15 cellular contexts compared by ENCODE assay signal in genomic region chr2:59449264-59449663, GRCh38.
DNase-seq lines count a peak whose midpoint lies in the region; ATAC-seq, FAIRE-seq and TF ChIP-seq lines count a peak whose summit lies in the region.
"Had no signal": no experiment of that assay in that cellular context is flagged by ENCODE, and none has a peak within 500 bp of the region (broad histone marks: within the 10 kb centered on the region; RNA-seq: fewer than 3 reads in every experiment).

No MANE protein-coding gene starts in this region.

- H3K27ac ChIP-seq in DOHH2 (ENCODE audit: low read depth, low read length) (no peak overlapping the region), HepG2 (ENCODE audit: extremely low read length, insufficient read depth, low read length) (no peak overlapping the region), trophoblast cell (ENCODE audit: low read depth, low read length) (no peak overlapping the region)

- no peaks in the 10 kb centered on the region for H3K79me2 ChIP-seq in DOHH2 (ENCODE audit: control insufficient read depth, low read length)
- H3K79me2 ChIP-seq in HepG2 (ENCODE audit: insufficient read depth, low read length): no peaks in the 10 kb centered on the region
- no peaks in the 10 kb centered on the region for H3K79me2 ChIP-seq in trophoblast cell (ENCODE audit: control insufficient read depth, insufficient read depth, low read length, poor library complexity)

- H3K27me3 Mint-ChIP-seq in activated B cell treated with CpG ODN at 0.5 μM for 24 hours: no peaks in the 10 kb centered on the region

- TF ChIP-seq CTCF in DOHH2 (IDR thresholded peaks at IDR 0.05; ENCODE audit: low read depth, low read length, poor library complexity, severe bottlenecking) (peak; percentile 9), activated B cell treated with CpG ODN at 0.5 μM for 24 hours (IDR thresholded peaks at IDR 0.05) (no peak), HepG2 (CRISPR knock-in tag; IDR thresholded peaks at IDR 0.05) (peak; percentile 14; the same call in 1 of the 2 replicates)

- no peak overlapping the region for H2BK120ac ChIP-seq in trophoblast cell (ENCODE audit: insufficient read depth, low read length, poor library complexity)

- no peaks in the 10 kb centered on the region for H3K36me3 ChIP-seq in DOHH2 (ENCODE audit: control insufficient read depth, low read length)
- no peaks in the 10 kb centered on the region for H3K36me3 ChIP-seq in HepG2 (replicated peaks in 1 of 2; ENCODE audit: control insufficient read depth in 1 of 2, insufficient read depth in 2 of 2, low read length in 2 of 2)
- no peaks in the 10 kb centered on the region for H3K36me3 ChIP-seq in trophoblast cell (ENCODE audit: control insufficient read depth in 1 of 2, insufficient read depth in 2 of 2, low read length in 2 of 2)

- no peak overlapping the region for H3K18ac ChIP-seq in trophoblast cell (ENCODE audit: low read length)

- no peaks in the 10 kb centered on the region for H3K79me1 ChIP-seq in trophoblast cell (ENCODE audit: low read length)

- H2BK12ac ChIP-seq in trophoblast cell (ENCODE audit: low read length): no peak overlapping the region

- TF ChIP-seq POLR2A in HepG2 (IDR thresholded peaks at IDR 0.05; ENCODE audit: insufficient read depth in 1 of 2, low read depth in 2 of 2, low read length in 2 of 2): no peak

- no peak overlapping the region for H3K4me2 ChIP-seq in DOHH2 (ENCODE audit: low read length)
- H3K4me2 ChIP-seq in HepG2 (ENCODE audit: low read depth, low read length): no peak overlapping the region
- no peak overlapping the region for H3K4me2 ChIP-seq in trophoblast cell (ENCODE audit: low read length)

- no peak overlapping the region for H3K27ac Mint-ChIP-seq in activated B cell treated with CpG ODN at 0.5 μM for 24 hours
- H3K27ac Mint-ChIP-seq: activated CD4-positive, alpha-beta T cell treated with anti-CD3 and anti-CD28 coated beads for 36 hours had no signal

- no peak overlapping the region for H3K14ac ChIP-seq in trophoblast cell (ENCODE audit: low read length)

- H2AFZ ChIP-seq in HepG2 (ENCODE audit: low read length): no peak overlapping the region
- H2AFZ ChIP-seq in trophoblast cell (ENCODE audit: insufficient read depth, low read length, poor library complexity): no peak overlapping the region

- H3K9me3 ChIP-seq in DOHH2 (ENCODE audit: control insufficient read depth, insufficient read depth, low read length) (no peaks in the 10 kb centered on the region), HepG2 (ENCODE audit: low read length) (no peaks in the 10 kb centered on the region), trophoblast cell (ENCODE audit: insufficient read depth, low read depth, low read length) (no peaks in the 10 kb centered on the region)

- 9% methylated on average over 1 of the region's 1 CpG for WGBS in HepG2 (ENCODE audit: low lambda C conversion rate)
- no CpG with 5 or more reads among the region's 1 CpG for WGBS in trophoblast cell (ENCODE audit: extremely low coverage, insufficient coverage, insufficient read length)

- no peak overlapping the region for H3K4me3 Mint-ChIP-seq in activated B cell treated with CpG ODN at 0.5 μM for 24 hours
- H3K4me3 Mint-ChIP-seq: activated CD4-positive, alpha-beta T cell treated with anti-CD3 and anti-CD28 coated beads for 36 hours had no signal

- no peak overlapping the region for H3K9ac ChIP-seq in HepG2 (ENCODE audit: insufficient read depth, low read depth, low read length)
- no peak overlapping the region for H3K9ac ChIP-seq in trophoblast cell (ENCODE audit: low read length)

- no peak for FAIRE-seq in HepG2 (lab: Jason Lieb, UNC)

- no peak overlapping the region for H3K4ac ChIP-seq in trophoblast cell (ENCODE audit: low read depth, low read length)

- H4K20me1 ChIP-seq in DOHH2 (ENCODE audit: control insufficient read depth, insufficient read depth, low read depth, low read length) (no peaks in the 10 kb centered on the region), HepG2 (ENCODE audit: insufficient read depth, low read length) (no peaks in the 10 kb centered on the region)

- no peak overlapping the region for H4K8ac ChIP-seq in trophoblast cell (ENCODE audit: low read depth, low read length)

- in situ Hi-C loops in HepG2 (cut with HindIII; ENCODE audit: extremely low pct_ligation_motif_present, low pct_unique_long_range_greater_than_20kb): no loop called here

- POLR2A ChIA-PET in activated B cell treated with CpG ODN at 0.5 μM for 24 hours (lab: Charles Lee) (interaction anchor here (0.6 to 1.2 kb wide), 3 partner anchors 10 to 1103 kb away, joined by 3 to 10 read pairs (median 9); no protein-coding TSS in a partner anchor), HepG2 (lab: Yijun Ruan, JAX) (no interaction called here)

- no peaks in the 10 kb centered on the region for H3F3A ChIP-seq in DOHH2 (ENCODE audit: control insufficient read depth, insufficient read depth)

- no peak overlapping the region for H4K91ac ChIP-seq in trophoblast cell (ENCODE audit: low read depth, low read length)

- TF ChIP-seq EP300 in HepG2 (IDR thresholded peaks at IDR 0.05; ENCODE audit: low read depth in 2 of 2, low read length in 2 of 2) (no peak), HepG2 (CRISPR knock-in tag; IDR thresholded peaks at IDR 0.05; ENCODE audit: borderline replicate concordance) (no peak)

- BruUV-seq in HepG2 (replicated peaks; lab: Mats Ljungman, UMichigan): no TSS peak

- H2BK5ac ChIP-seq in trophoblast cell (ENCODE audit: low read depth, low read length, poor library complexity): no peak overlapping the region

- no peaks in the 10 kb centered on the region for H3K4me1 Mint-ChIP-seq in activated B cell treated with CpG ODN at 0.5 μM for 24 hours
- H3K4me1 Mint-ChIP-seq: activated CD4-positive, alpha-beta T cell treated with anti-CD3 and anti-CD28 coated beads for 36 hours had no signal

- no peaks in the 10 kb centered on the region for H3K36me3 Mint-ChIP-seq in activated B cell treated with CpG ODN at 0.5 μM for 24 hours (ENCODE audit: low read depth)

- no peak overlapping the region for H2AK5ac ChIP-seq in trophoblast cell (ENCODE audit: low read length)

- H3K9me2 ChIP-seq in DOHH2 (replicated peaks; ENCODE audit: control insufficient read depth, low read length): no peaks in the 10 kb centered on the region

- peak; percentile 31 for DNase-seq in Jurkat, Clone E6-1 (ENCODE audit: low read depth, low spot score)
- DNase-seq in activated B cell treated with CpG ODN at 0.5 μM for 24 hours: no peak
- DNase-seq in HepG2 (ENCODE audit: low spot score): no peak
- DNase-seq in D341Med (ENCODE audit: low spot score): no peak
- DNase-seq in trophoblast cell: no peak
- DNase-seq in NCI-H1436 treated with DMSO at 0.1 percent for 48 hours (lab: John Stamatoyannopoulos, UW): no peak
- DNase-seq: activated CD4-positive, alpha-beta T cell treated with anti-CD3 and anti-CD28 coated beads for 36 hours; aorta; dermis blood vessel endothelial cell; foreskin melanocyte; left cardiac atrium; NCI-H146; NCI-H748 treated with DMSO at 0.1 percent for 48 hours had no signal

- no peaks in the 10 kb centered on the region for H3K9me3 Mint-ChIP-seq in activated B cell treated with CpG ODN at 0.5 μM for 24 hours

- H4K12ac ChIP-seq in trophoblast cell (ENCODE audit: low read depth, low read length): no peak overlapping the region

- H3K23ac ChIP-seq in trophoblast cell (ENCODE audit: low read length): no peak overlapping the region

- CTCF ChIA-PET in activated B cell treated with CpG ODN at 0.5 μM for 24 hours (lab: Charles Lee): interaction anchor here (0.7 to 3.5 kb wide), 12 partner anchors 10 to 1133 kb away, joined by 3 to 22 read pairs (median 4); no protein-coding TSS in a partner anchor
- CTCF ChIA-PET in HepG2 (lab: Yijun Ruan, JAX; ENCODE audit: low intra/inter-chr PET ratio, low total read pairs): no interaction called here

- H3K27me3 ChIP-seq in DOHH2 (ENCODE audit: control insufficient read depth, low read length): no peaks in the 10 kb centered on the region
- H3K27me3 ChIP-seq in HepG2 (ENCODE audit: control insufficient read depth in 1 of 2, insufficient read depth in 2 of 2, low read length in 2 of 2): no peaks in the 10 kb centered on the region
- H3K27me3 ChIP-seq in trophoblast cell (ENCODE audit: insufficient read depth, low read length): no peaks in the 10 kb centered on the region

- intact Hi-C loops in activated B cell treated with CpG ODN at 0.5 μM for 24 hours (cut with micrococcal nuclease): loop anchor here (1.0 to 10.0 kb wide), 5 partner anchors 684 to 1132 kb away; no protein-coding TSS in a partner anchor
- intact Hi-C loops in HepG2 (cut with micrococcal nuclease; ENCODE audit: unreplicated experiment): loop anchor here (10.0 kb wide), 1 partner anchor 706 kb away; no protein-coding TSS in a partner anchor

- H3K4me3 ChIP-seq in DOHH2 (ENCODE audit: low read length) (no peak overlapping the region), HepG2 (replicated peaks in 1 of 3; ENCODE audit: insufficient read depth in 1 of 3, low read depth in 2 of 3, low read length in 3 of 3) (no peak overlapping the region), trophoblast cell (ENCODE audit: low read depth, low read length) (no peak overlapping the region)
- H3K4me3 ChIP-seq in Jurkat, Clone E6-1 (ENCODE audit: low read length): no peak overlapping the region

- no peaks in the 10 kb centered on the region for H3K4me1 ChIP-seq in DOHH2 (ENCODE audit: control insufficient read depth, low read length)
- H3K4me1 ChIP-seq in HepG2 (ENCODE audit: insufficient read depth, low read length): no peaks in the 10 kb centered on the region
- H3K4me1 ChIP-seq in trophoblast cell (ENCODE audit: control insufficient read depth in 1 of 2, insufficient read depth in 2 of 2, low read length in 2 of 2): no peaks in the 10 kb centered on the region

- no peak for TF ChIP-seq RAD21 in HepG2 (CRISPR knock-in tag; IDR thresholded peaks at IDR 0.05)

- ATAC-seq in activated B cell treated with CpG ODN at 0.5 μM for 24 hours (ENCODE audit: low read depth): peak; percentile 77
- ATAC-seq in HepG2: no peak
- no peak for ATAC-seq in GM21786 (IDR thresholded peaks at IDR 0.05; ENCODE audit: unreplicated experiment)
- ATAC-seq: activated CD4-positive, alpha-beta T cell treated with anti-CD3 and anti-CD28 coated beads for 36 hours; left cardiac atrium had no signal

TF ChIP-seq in HepG2, 621 proteins besides CTCF, POLR2A, EP300 and RAD21 (continues in another document):
- no peak for TF ChIP-seq CC2D1A (CRISPR knock-in tag; IDR thresholded peaks at IDR 0.05)
